Comparison of ENCODE assay signal across 7 cellular contexts in the genomic region with DNA sequence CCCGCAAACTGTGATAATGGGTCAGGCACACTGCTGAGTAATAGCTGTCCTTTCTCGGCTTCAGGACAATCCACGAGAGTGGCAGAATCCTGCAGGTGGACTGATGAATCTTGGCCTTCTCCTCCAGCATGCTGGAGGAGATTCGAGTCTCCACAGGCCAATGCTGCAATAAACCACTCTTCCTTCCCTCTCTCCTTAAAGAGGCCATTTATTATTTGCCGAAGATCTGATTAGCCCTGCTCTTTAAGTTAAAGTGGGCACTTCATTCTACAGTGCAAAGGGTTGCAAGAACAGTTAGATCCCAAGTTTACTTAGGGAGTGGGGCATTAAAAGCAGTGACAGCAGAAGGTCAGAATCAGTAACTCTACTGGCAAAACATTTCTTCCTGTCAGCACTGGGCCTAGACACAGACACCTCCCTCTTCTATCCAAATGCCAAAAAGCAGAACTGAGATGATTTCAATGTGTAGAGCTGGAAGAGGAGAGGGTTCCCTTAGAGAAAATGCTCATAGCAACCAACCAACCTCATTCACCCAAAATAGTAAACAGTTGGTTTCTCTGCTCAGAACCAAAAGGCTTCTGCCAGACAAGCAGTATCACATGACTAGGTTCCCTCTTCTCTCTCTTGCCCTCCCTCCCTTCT.
A peak's percentile ranks its signal among the peaks of the same experiment; 100 is the strongest.
DNase-seq lines count a peak whose midpoint lies in the region; ATAC-seq and TF ChIP-seq lines count a peak whose summit lies in the region.

No MANE protein-coding gene starts in this region.

- H2BK5ac ChIP-seq in H9 (ENCODE audit: insufficient read length, low read length), result no peak overlapping the region

- H3K4me1 ChIP-seq in H9 (ENCODE audit: insufficient read depth, low read length), result no peaks in the 10 kb centered on the region; the same call in 1 of the 2 replicates
- H3K4me1 ChIP-seq in endodermal cell (ENCODE audit: control insufficient read depth, insufficient read depth, low read length), result peaks cover 4% of the 10 kb centered on the region
- peaks cover 16% of the 10 kb centered on the region for H3K4me1 ChIP-seq in osteoblast (ENCODE audit: insufficient read depth, low read length)

- no peak overlapping the region for H2BK15ac ChIP-seq in H9 (ENCODE audit: low read depth, low read length)

- H3K36me3 ChIP-seq in endodermal cell (ENCODE audit: control insufficient read depth, insufficient read depth, low read length) (no peaks in the 10 kb centered on the region), osteoblast (ENCODE audit: insufficient read depth, low read length) (no peaks in the 10 kb centered on the region)

- H2BK12ac ChIP-seq in H9 (ENCODE audit: insufficient read length, low read depth, low read length), result no peak overlapping the region

- no peak overlapping the region for H3K18ac ChIP-seq in H9 (ENCODE audit: insufficient read length, low read depth, low read length)

- H4K91ac ChIP-seq in H9 (ENCODE audit: insufficient read length, low read depth, low read length), result no peak overlapping the region

- no peaks in the 10 kb centered on the region for H3K79me2 ChIP-seq in H9 (ENCODE audit: insufficient read depth, low read length)
- H3K79me2 ChIP-seq in osteoblast (ENCODE audit: insufficient read depth, low read length), result peaks cover 39% of the 10 kb centered on the region

- H3K14ac ChIP-seq in H9 (ENCODE audit: insufficient read depth, low read length), result no peak overlapping the region

- H3K36me3 Mint-ChIP-seq in H9 (ENCODE audit: insufficient read depth in 1 of 3, low read depth in 3 of 3), result peaks cover 1 to 9% (median 6%) of the 10 kb centered on the region in 3 experiments; a peak in 6 of 7 replicates
- H3K36me3 Mint-ChIP-seq in endodermal cell (ENCODE audit: low read depth), result peaks cover 8% of the 10 kb centered on the region

- DNase-seq in H9 (no peak), NAMALWA (ENCODE audit: low spot score) (peak; percentile 91), endodermal cell (peak; percentile 52), osteoblast (ENCODE audit: insufficient read length, low spot score, missing footprints) (no peak)
- DNase-seq in stimulated activated CD8-positive, alpha-beta memory T cell treated with anti-CD3 and anti-CD28 coated beads, Interleukin-4, amount 100 ng/mL, for 48 hours, result no peak
- DNase-seq in effector CD8-positive, alpha-beta T cell (lab: John Stamatoyannopoulos, UW), result no peak

- H3K4me3 ChIP-seq in endodermal cell (ENCODE audit: low read length), result no peak overlapping the region
- H3K4me3 ChIP-seq in osteoblast (ENCODE audit: insufficient read depth, low read length), result no peak overlapping the region

- H3K4me1 Mint-ChIP-seq in H9 (peaks cover 18 to 21% of the 10 kb centered on the region in 2 experiments), endodermal cell (peaks cover 25% of the 10 kb centered on the region)

- H2BK120ac ChIP-seq in H9 (ENCODE audit: low read depth, low read length, poor library complexity, severe bottlenecking), result no peak overlapping the region

- no peak overlapping the region for H4K5ac ChIP-seq in H9 (ENCODE audit: insufficient read length, low read depth, low read length)

- no CpG with 5 or more reads among the region's 5 CpGs for WGBS in H9 (ENCODE audit: extremely low coverage, insufficient read length, low lambda C conversion rate)
- WGBS in endodermal cell (ENCODE audit: insufficient coverage in 1 of 2, insufficient read length in 1 of 2), 2 experiments, result 71 to 81% methylated on average over 5 of the region's 5 CpGs

- no peak overlapping the region for H3T11ph ChIP-seq in H9 (ENCODE audit: low read length)

- TF ChIP-seq CTCF in H9 (conservative IDR thresholded peaks at IDR 0.05) (no peak), endodermal cell (conservative IDR thresholded peaks at IDR 0.05) (no peak), osteoblast (IDR thresholded peaks at IDR 0.05; ENCODE audit: extremely low read depth, low read depth, low read length) (no peak)

- H4K20me1 ChIP-seq in H9 (ENCODE audit: control insufficient read depth, insufficient read depth, insufficient read length) (no peaks in the 10 kb centered on the region), osteoblast (ENCODE audit: insufficient read depth, low read length) (peaks cover 17% of the 10 kb centered on the region)

- no peak overlapping the region for H3K4ac ChIP-seq in H9 (ENCODE audit: low read depth, low read length)

- peaks cover 2% of the 10 kb centered on the region for H3K79me1 ChIP-seq in H9 (ENCODE audit: insufficient read depth, low read depth, low read length, poor library complexity, severe bottlenecking)

- no peaks in the 10 kb centered on the region for H3K23me2 ChIP-seq in H9 (ENCODE audit: insufficient read length, low read depth, low read length, poor library complexity, severe bottlenecking)

- no peak overlapping the region for H2BK20ac ChIP-seq in H9 (ENCODE audit: low read depth, low read length, poor library complexity, severe bottlenecking)

- H4K8ac ChIP-seq in H9 (replicated peaks; ENCODE audit: insufficient read length, low read depth, low read length), result no peak overlapping the region

- H3K27ac Mint-ChIP-seq in H9, result peak overlapping the region in 2 of 3 experiments; percentile 46 to 82; a peak in 5 of 7 replicates
- no peak overlapping the region for H3K27ac Mint-ChIP-seq in endodermal cell

- H3K9ac ChIP-seq in H9 (ENCODE audit: extremely low read depth, insufficient read length, low read length) (no peak overlapping the region), endodermal cell (ENCODE audit: extremely low read depth, low read length, poor library complexity, severe bottlenecking) (no peak overlapping the region)

- no peaks in the 10 kb centered on the region for H3K27me3 Mint-ChIP-seq in H9 (ENCODE audit: low read depth)
- H3K27me3 Mint-ChIP-seq in endodermal cell (ENCODE audit: insufficient read depth), result no peaks in the 10 kb centered on the region

- no peak overlapping the region for H3K4me2 ChIP-seq in H9 (ENCODE audit: insufficient read depth, insufficient read length, low read length)
- peak overlapping the region; percentile 29 for H3K4me2 ChIP-seq in osteoblast (ENCODE audit: insufficient read depth, low read length)

- H3K56ac ChIP-seq in H9 (ENCODE audit: insufficient read length, low read depth, low read length), result no peak overlapping the region

- H3K27ac ChIP-seq in H9 (ENCODE audit: insufficient read length, low read depth, low read length) (no peak overlapping the region), endodermal cell (ENCODE audit: low read depth, low read length) (no peak overlapping the region), osteoblast (ENCODE audit: low read depth, low read length) (peak overlapping the region; percentile 9)

- no peaks in the 10 kb centered on the region for H3K27me3 ChIP-seq in H9 (ENCODE audit: insufficient read depth, low read length)
- no peaks in the 10 kb centered on the region for H3K27me3 ChIP-seq in endodermal cell (ENCODE audit: control insufficient read depth, insufficient read depth, low read length, poor library complexity, severe bottlenecking)
- no peaks in the 10 kb centered on the region for H3K27me3 ChIP-seq in osteoblast (ENCODE audit: insufficient read depth, low read length)

- H3K4me3 Mint-ChIP-seq in H9 (no peak overlapping the region), endodermal cell (no peak overlapping the region)

- H3K9me3 Mint-ChIP-seq in H9, result peaks cover 0 to 3% of the 10 kb centered on the region in 2 experiments; a peak in 1 of 5 replicates
- no peaks in the 10 kb centered on the region for H3K9me3 Mint-ChIP-seq in endodermal cell

- H2AK5ac ChIP-seq in H9 (ENCODE audit: insufficient read length, low read length), result no peak overlapping the region

- H3K9me3 ChIP-seq in H9 (ENCODE audit: control insufficient read depth, low read depth, low read length) (no peaks in the 10 kb centered on the region), endodermal cell (ENCODE audit: control insufficient read depth, low read length) (no peaks in the 10 kb centered on the region), osteoblast (ENCODE audit: low read depth, low read length) (no peaks in the 10 kb centered on the region)

- no peak overlapping the region for H3K23ac ChIP-seq in H9 (ENCODE audit: insufficient read length, low read depth, low read length)

- peak; percentile 91 for ATAC-seq in GM18517 (IDR thresholded peaks at IDR 0.05; ENCODE audit: unreplicated experiment)

- H2AFZ ChIP-seq in H9 (ENCODE audit: low read length), result no peak overlapping the region
- H2AFZ ChIP-seq in osteoblast (ENCODE audit: low read length), result no peak overlapping the region

Comparison
In these comparisons a context has a peak if more than half of its experiments do, and no peak if none do; other contexts are left out.
1. DNase-seq: peak in NAMALWA (single experiment) and endodermal cell (single experiment); none in H9 (single experiment), osteoblast (single experiment), stimulated activated CD8-positive, alpha-beta memory T cell treated with anti-CD3 and anti-CD28 coated beads, Interleukin-4, amount 100 ng/mL, for 48 hours (single experiment) and effector CD8-positive, alpha-beta T cell (single experiment).